1 cellular context compared by ENCODE assay signal in genomic region chr9:71985070-71985956, GRCh38.
TF ChIP-seq lines count a peak whose summit lies in the region.

No MANE protein-coding gene starts in this region.

TF ChIP-seq in K562, 482 proteins besides CTCF, POLR2A, EP300 and RAD21 (continued from another document):
- no peak for TF ChIP-seq HOMEZ (CRISPR knock-in tag; IDR thresholded peaks at IDR 0.05)
- TF ChIP-seq ESRRA (IDR thresholded peaks at IDR 0.05; ENCODE audit: borderline replicate concordance, low read depth) = no peak
- no peak for TF ChIP-seq SOX6 (IDR thresholded peaks at IDR 0.05)
- TF ChIP-seq HSF4 (CRISPR knock-in tag; IDR thresholded peaks at IDR 0.05; ENCODE audit: borderline replicate concordance) = no peak
- TF ChIP-seq ZNF23 (CRISPR knock-in tag; IDR thresholded peaks at IDR 0.05) = no peak
- TF ChIP-seq KDM2B (CRISPR knock-in tag; IDR thresholded peaks at IDR 0.05) = no peak
- no peak for TF ChIP-seq HIVEP1 (CRISPR knock-in tag; IDR thresholded peaks at IDR 0.05)
- no peak for TF ChIP-seq NRF1 (conservative IDR thresholded peaks at IDR 0.05 in 1 of 2, IDR thresholded peaks at IDR 0.05 in 1 of 2)
- no peak for TF ChIP-seq KLF13 (tag; IDR thresholded peaks at IDR 0.05; ENCODE audit: borderline replicate concordance, low read depth)
- TF ChIP-seq ZNF436 (CRISPR knock-in tag; IDR thresholded peaks at IDR 0.05) = no peak
- TF ChIP-seq HMBOX1 (IDR thresholded peaks at IDR 0.05) = no peak
- TF ChIP-seq CTCFL (IDR thresholded peaks at IDR 0.05; ENCODE audit: borderline replicate concordance, insufficient read depth, low read depth, low read length, poor library complexity, severe bottlenecking) = no peak
